22 cellular contexts compared by ENCODE assay signal in genomic region chrX:19638968-19639539, GRCh38.
A peak's percentile ranks its signal among the peaks of the same experiment; 100 is the strongest.
DNase-seq lines count a peak whose midpoint lies in the region; ATAC-seq and TF ChIP-seq lines count a peak whose summit lies in the region.
"Had no signal": no experiment of that assay in that cellular context is flagged by ENCODE, and none has a peak within 500 bp of the region (broad histone marks: within the 10 kb centered on the region; RNA-seq: fewer than 3 reads in every experiment).

No MANE protein-coding gene starts in this region.

- H3K27ac Mint-ChIP-seq in CD4-positive, alpha-beta memory T cell: peak overlapping the region in 4 of 7 donors; percentile 29 to 58 (median 48)
- H3K27ac Mint-ChIP-seq in dendritic cell treated with granulocyte-macrophage colony-stimulating factor and Interleukin-4, amounts not matched to agents 40 ng/mL and 50 ng/mL, for 4 days: peak overlapping the region; percentile 76
- H3K27ac Mint-ChIP-seq: activated CD8-positive, alpha-beta T cell treated with anti-CD3 and anti-CD28 coated beads, Interleukin-2, amount 10 ng/mL, durations not matched to agents 7 days and 5 days had no signal

- H3K4me3 Mint-ChIP-seq in CD4-positive, alpha-beta memory T cell: no peak overlapping the region
- peak overlapping the region; percentile 32 for H3K4me3 Mint-ChIP-seq in dendritic cell treated with granulocyte-macrophage colony-stimulating factor and Interleukin-4, amounts not matched to agents 40 ng/mL and 50 ng/mL, for 4 days
- H3K4me3 Mint-ChIP-seq: activated CD8-positive, alpha-beta T cell treated with anti-CD3 and anti-CD28 coated beads, Interleukin-2, amount 10 ng/mL, durations not matched to agents 7 days and 5 days; immature natural killer cell had no signal

- peaks cover 8 to 50% of the 10 kb centered on the region in 2 donors for H3K36me3 Mint-ChIP-seq in CD4-positive, alpha-beta memory T cell
- peaks cover 32% of the 10 kb centered on the region for H3K36me3 Mint-ChIP-seq in dendritic cell treated with granulocyte-macrophage colony-stimulating factor and Interleukin-4, amounts not matched to agents 40 ng/mL and 50 ng/mL, for 4 days (ENCODE audit: low read depth)
- H3K36me3 Mint-ChIP-seq: immature natural killer cell had no signal

- no peak for TF ChIP-seq CTCF in right atrium auricular region (IDR thresholded peaks at IDR 0.05)

- POLR2A ChIA-PET in CD4-positive, alpha-beta memory T cell (lab: Charles Lee; ENCODE audit: partially characterized antibody): no interaction called here

- no peak overlapping the region for H3K4me3 ChIP-seq in CD4-positive, alpha-beta memory T cell (ENCODE audit: low read length in 2 of 2)
- H3K4me3 ChIP-seq in right atrium auricular region: no peak overlapping the region
- H3K4me3 ChIP-seq: colonic mucosa, heart right ventricle, SJSA1 had no signal

- H3K36me3 ChIP-seq in CD4-positive, alpha-beta memory T cell (ENCODE audit: insufficient read depth, low read length): peaks cover 9% of the 10 kb centered on the region
- H3K36me3 ChIP-seq in right atrium auricular region: no peaks in the 10 kb centered on the region
- H3K36me3 ChIP-seq: colonic mucosa, SJSA1 had no signal

- no peaks in the 10 kb centered on the region for H3K27me3 ChIP-seq in CD4-positive, alpha-beta memory T cell (ENCODE audit: insufficient read depth, low read length)
- H3K27me3 ChIP-seq in right atrium auricular region: no peaks in the 10 kb centered on the region
- H3K27me3 ChIP-seq: colonic mucosa, heart right ventricle, SJSA1 had no signal

- peaks cover 17 to 50% (median 27%) of the 10 kb centered on the region in 4 donors for H3K4me1 Mint-ChIP-seq in CD4-positive, alpha-beta memory T cell
- peaks cover 58% of the 10 kb centered on the region for H3K4me1 Mint-ChIP-seq in dendritic cell treated with granulocyte-macrophage colony-stimulating factor and Interleukin-4, amounts not matched to agents 40 ng/mL and 50 ng/mL, for 4 days (ENCODE audit: low read depth)

- no peak overlapping the region for H3K27ac ChIP-seq in CD4-positive, alpha-beta memory T cell (ENCODE audit: low read depth, low read length)
- no peak overlapping the region for H3K27ac ChIP-seq in right atrium auricular region
- H3K27ac ChIP-seq: colonic mucosa, SJSA1 had no signal

- ATAC-seq in GM18511 (IDR thresholded peaks at IDR 0.05; ENCODE audit: unreplicated experiment): peak; percentile 51
- ATAC-seq: activated CD4-positive, CD25-positive, alpha-beta regulatory T cell treated with anti-CD3 and anti-CD28 coated beads, Interleukin-2, amount 50 U/mL, for 24 hours; activated CD8-positive, alpha-beta T cell treated with anti-CD3 and anti-CD28 coated beads, Interleukin-2, amount 10 ng/mL, durations not matched to agents 7 days and 5 days; activated naive CD4-positive, alpha-beta T cell treated with anti-CD3 and anti-CD28 coated beads, Interleukin-2, amount 50 U/mL, for 72 hours; heart right ventricle had no signal

- peaks cover 21% of the 10 kb centered on the region for H3K4me1 ChIP-seq in CD4-positive, alpha-beta memory T cell (ENCODE audit: insufficient read depth, low read length)
- no peaks in the 10 kb centered on the region for H3K4me1 ChIP-seq in right atrium auricular region
- H3K4me1 ChIP-seq: colonic mucosa, SJSA1 had no signal

- CTCF ChIA-PET in CD4-positive, alpha-beta memory T cell (lab: Charles Lee; ENCODE audit: partially characterized antibody): no interaction called here

- no peaks in the 10 kb centered on the region for H3K27me3 Mint-ChIP-seq in CD4-positive, alpha-beta memory T cell
- no peaks in the 10 kb centered on the region for H3K27me3 Mint-ChIP-seq in dendritic cell treated with granulocyte-macrophage colony-stimulating factor and Interleukin-4, amounts not matched to agents 40 ng/mL and 50 ng/mL, for 4 days

- intact Hi-C loops in CD4-positive, alpha-beta memory T cell (cut with micrococcal nuclease): no loop called here
- intact Hi-C loops in dendritic cell treated with granulocyte-macrophage colony-stimulating factor and Interleukin-4, amounts not matched to agents 40 ng/mL and 50 ng/mL, for 4 days (cut with micrococcal nuclease): loop anchor here (10.0 kb wide), 1 partner anchor 46 kb away; no protein-coding TSS in a partner anchor

- H3K9me3 ChIP-seq in CD4-positive, alpha-beta memory T cell (ENCODE audit: control insufficient read depth in 1 of 2, low read length in 2 of 2): no peaks in the 10 kb centered on the region
- no peaks in the 10 kb centered on the region for H3K9me3 ChIP-seq in right atrium auricular region
- H3K9me3 ChIP-seq: colonic mucosa, heart right ventricle, SJSA1 had no signal

- no peak for DNase-seq in CD4-positive, alpha-beta memory T cell
- DNase-seq in NCI-H526 treated with DMSO at 0.1 percent for 48 hours (lab: John Stamatoyannopoulos, UW): peak; percentile 53
- DNase-seq in DMS153 treated with DMSO at 0.1 percent for 48 hours (lab: John Stamatoyannopoulos, UW; ENCODE audit: unreplicated experiment): no peak
- DNase-seq in activated T-cell treated with anti-CD3 and anti-CD28 coated beads, Interleukin-2, amount 50 U/mL, for 1 hour: no peak
- no peak for DNase-seq in right atrium auricular region (ENCODE audit: low spot score)
- DNase-seq: activated CD8-positive, alpha-beta T cell treated with anti-CD3 and anti-CD28 coated beads, Interleukin-2, amount 10 ng/mL, durations not matched to agents 7 days and 5 days; activated T-cell treated with anti-CD3 and anti-CD28 coated beads, Interleukin-2, amount 50 U/mL, for 48 hours; Calu3; colonic mucosa; heart right ventricle; immature natural killer cell; IMR-90; MM.1S; NCI-H2029; NCI-H446; nucleus accumbens; retina had no signal

- no peaks in the 10 kb centered on the region for H3K9me3 Mint-ChIP-seq in CD4-positive, alpha-beta memory T cell
- H3K9me3 Mint-ChIP-seq in dendritic cell treated with granulocyte-macrophage colony-stimulating factor and Interleukin-4, amounts not matched to agents 40 ng/mL and 50 ng/mL, for 4 days: no peaks in the 10 kb centered on the region
- H3K9me3 Mint-ChIP-seq: activated naive CD4-positive, alpha-beta T cell treated with anti-CD3 and anti-CD28 coated beads, Interleukin-2, amount 50 U/mL, for 72 hours; immature natural killer cell had no signal
